Comparison of ENCODE assay signal across 14 cellular contexts in the genomic region with DNA sequence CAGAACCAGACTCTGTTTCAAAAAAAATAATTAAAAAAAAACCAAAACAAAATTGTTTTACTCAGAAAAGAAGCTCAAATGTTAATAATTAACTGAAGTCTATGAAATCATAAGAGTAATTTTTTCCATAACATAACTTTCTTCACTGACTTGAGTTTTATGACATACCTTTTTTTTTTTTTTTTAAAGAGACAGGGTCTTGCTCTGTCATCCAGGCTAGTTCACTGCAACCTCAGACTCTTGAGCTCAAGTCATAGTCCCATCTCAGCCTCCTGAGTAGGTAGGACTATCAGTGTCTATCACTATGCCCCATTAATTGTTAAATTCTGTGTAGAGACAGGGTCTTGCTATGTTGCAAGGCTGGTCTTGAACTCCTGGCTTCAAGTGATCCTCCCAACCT.
"Had no signal": no experiment of that assay in that cellular context is flagged by ENCODE, and none has a peak within 500 bp of the region (broad histone marks: within the 10 kb centered on the region; RNA-seq: fewer than 3 reads in every experiment).

No MANE protein-coding gene starts in this region.

- H3K27me3 ChIP-seq: esophagus squamous epithelium, tibial artery, uterus had no signal

- H3K27ac ChIP-seq: esophagus squamous epithelium, tibial artery, uterus had no signal

- H3K4me3 ChIP-seq: esophagus squamous epithelium, tibial artery, uterus had no signal

- H3K9me3 Mint-ChIP-seq: activated naive CD4-positive, alpha-beta T cell treated with anti-CD3 and anti-CD28 coated beads for 36 hours; mesothelial cell of epicardium had no signal

- FAIRE-seq: colon, endothelial cell of umbilical vein had no signal

- H3K36me3 ChIP-seq: uterus had no signal

- H3K9me3 ChIP-seq: esophagus squamous epithelium, tibial artery, uterus had no signal

- DNase-seq: activated CD4-positive, alpha-beta T cell treated with anti-CD3 and anti-CD28 coated beads, Interleukin-2, amount 50 U/mL, for 48 hours; activated CD8-positive, alpha-beta memory T cell treated with anti-CD3 and anti-CD28 coated beads, Interleukin-2, amount 50 U/mL, for 4 hours; activated naive CD4-positive, alpha-beta T cell treated with anti-CD3 and anti-CD28 coated beads for 36 hours; esophagus squamous epithelium; foreskin fibroblast; glutamatergic neuron; stimulated activated CD4-positive, alpha-beta T cell treated with anti-CD3 and anti-CD28 coated beads, Interleukin-12 subunit alpha, Interleukin-12 subunit beta, amount 100 ng/mL, for 4 hours; stimulated activated CD4-positive, alpha-beta T cell treated with anti-CD3 and anti-CD28 coated beads, Interleukin-2, amount 100 ng/mL, for 24 hours; T-helper 9 cell; tibial artery; uterus had no signal

- H3K4me3 Mint-ChIP-seq: activated naive CD4-positive, alpha-beta T cell treated with anti-CD3 and anti-CD28 coated beads for 36 hours; mesothelial cell of epicardium had no signal

- H3K4me1 ChIP-seq: esophagus squamous epithelium, tibial artery, uterus had no signal

- H3K27ac Mint-ChIP-seq: activated naive CD4-positive, alpha-beta T cell treated with anti-CD3 and anti-CD28 coated beads for 36 hours; mesothelial cell of epicardium had no signal

- H3K4me1 Mint-ChIP-seq: mesothelial cell of epicardium had no signal
